In genomic region chr3:158700559-158700958, GRCh38 we compare ENCODE assay signal across 27 cellular contexts. TPM values are rescaled to one million over a fixed set of nuclear protein-coding genes. Genes with fewer than 3 reads are reported as not detected.
A peak's percentile ranks its signal among the peaks of the same experiment; 100 is the strongest.
DNase-seq lines count a peak whose midpoint lies in the region; ATAC-seq, FAIRE-seq and TF ChIP-seq lines count a peak whose summit lies in the region.
"Had no signal": no experiment of that assay in that cellular context is flagged by ENCODE, and none has a peak within 500 bp of the region (broad histone marks: within the 10 kb centered on the region; RNA-seq: fewer than 3 reads in every experiment).

No MANE protein-coding gene starts in this region.

- H3K9me3 ChIP-seq in IMR-90 (ENCODE audit: control insufficient read depth, insufficient read depth, low read length) (no peaks in the 10 kb centered on the region), K562 (replicated peaks; ENCODE audit: control insufficient read depth, insufficient read depth, low read depth, low read length) (no peaks in the 10 kb centered on the region)
- H3K9me3 ChIP-seq: breast epithelium, HAP-1, heart right ventricle, SJSA1 had no signal

- H4K20me1 ChIP-seq in IMR-90 (ENCODE audit: insufficient read depth, low read length) = no peaks in the 10 kb centered on the region
- no peaks in the 10 kb centered on the region for H4K20me1 ChIP-seq in K562 (replicated peaks; ENCODE audit: control insufficient read depth, insufficient read depth, low read length)

- TF ChIP-seq EP300 in K562 (IDR thresholded peaks at IDR 0.05; ENCODE audit: low read length) = no peak

- H3K4me2 ChIP-seq in IMR-90 (ENCODE audit: low read depth, low read length) (no peak overlapping the region), K562 (ENCODE audit: insufficient read depth, low read length) (no peak overlapping the region; the same call in 1 of the 2 replicates)

- no peak overlapping the region for H3K23ac ChIP-seq in IMR-90 (ENCODE audit: low read depth, low read length)

- H3K9me1 ChIP-seq in IMR-90 (ENCODE audit: insufficient read depth, low read length) = peaks cover 16% of the 10 kb centered on the region
- H3K9me1 ChIP-seq in K562 (ENCODE audit: control insufficient read depth, insufficient read depth, low read length) = no peaks in the 10 kb centered on the region

- 0 out of 2 replicates have a peak overlapping the region, but pooled peaks have one; percentile 11 for H2BK120ac ChIP-seq in IMR-90 (ENCODE audit: low read depth, low read length)

- H3K4me1 ChIP-seq in IMR-90 (ENCODE audit: control insufficient read depth, insufficient read depth, low read length) = peaks cover 15% of the 10 kb centered on the region
- H3K4me1 ChIP-seq in K562 (replicated peaks in 1 of 2; ENCODE audit: control insufficient read depth in 2 of 2, insufficient read depth in 2 of 2, low read length in 2 of 2) = peaks cover 0 to 8% of the 10 kb centered on the region in 2 experiments; a peak in 3 of 5 replicates
- H3K4me1 ChIP-seq: breast epithelium had no signal

- peak overlapping the region; percentile 57; the same call in 1 of the 3 replicates for H2BK15ac ChIP-seq in IMR-90 (ENCODE audit: low read depth, low read length)

- no peaks in the 10 kb centered on the region for H3K9me3 Mint-ChIP-seq in WTC11
- H3K9me3 Mint-ChIP-seq: activated CD4-positive, alpha-beta memory T cell treated with anti-CD3 and anti-CD28 coated beads for 36 hours; CD4-positive, alpha-beta memory T cell had no signal

- peak overlapping the region; percentile 2 for H4K91ac ChIP-seq in IMR-90 (ENCODE audit: insufficient read depth, low read depth, low read length)

- H3K27ac ChIP-seq in IMR-90 (ENCODE audit: insufficient read depth, low read length) (peak overlapping the region; percentile 25; the same call in 1 of the 2 replicates), K562 (ENCODE audit: extremely low read depth, low read depth, low read length) (no peak overlapping the region)
- H3K27ac ChIP-seq: breast epithelium had no signal

- peaks cover 2% of the 10 kb centered on the region; the same call in 1 of the 2 replicates for H3K36me3 Mint-ChIP-seq in WTC11

- no peak overlapping the region for H3K27ac Mint-ChIP-seq in WTC11
- H3K27ac Mint-ChIP-seq: activated CD4-positive, alpha-beta memory T cell treated with anti-CD3 and anti-CD28 coated beads for 36 hours had no signal

- intact Hi-C loops in IMR-90 (cut with micrococcal nuclease) = no loop called here
- intact Hi-C loops in K562 (cut with micrococcal nuclease) = no loop called here

- H3K79me2 ChIP-seq in K562 (ENCODE audit: control insufficient read depth, insufficient read depth, low read length) = peaks cover 8% of the 10 kb centered on the region; the same call in 1 of the 3 replicates

- DNase-seq in IMR-90 = no peak
- peak; percentile 86 for DNase-seq in NCI-H446 treated with DMSO at 0.1 percent for 48 hours (lab: John Stamatoyannopoulos, UW)
- no peak for DNase-seq in K562 (ENCODE audit: extremely low read depth in 1 of 4, low spot score in 3 of 4)
- DNase-seq in lung microvascular endothelial cell (ENCODE audit: low read depth in 2 of 2) = peak; percentile 39 to 79
- no peak for DNase-seq in WTC11 (ENCODE audit: low spot score)
- DNase-seq in AG20443 (ENCODE audit: low spot score) = no peak
- DNase-seq: activated CD4-positive, alpha-beta memory T cell treated with anti-CD3 and anti-CD28 coated beads for 36 hours; activated CD4-positive, CD25-positive, alpha-beta regulatory T cell; activated gamma-delta T cell; CD4-positive, alpha-beta memory T cell; cortex of kidney; DMS153; GDM1; heart right ventricle; NCI-H1048; NCI-H510A; posterior cingulate gyrus had no signal

- H3K36me3 ChIP-seq in IMR-90 (ENCODE audit: control insufficient read depth, insufficient read depth, low read length) (no peaks in the 10 kb centered on the region), K562 (ENCODE audit: control insufficient read depth, insufficient read depth, low read length) (peaks cover 48% of the 10 kb centered on the region)
- H3K36me3 ChIP-seq: breast epithelium, HAP-1 had no signal

- no peak overlapping the region for H2AK9ac ChIP-seq in IMR-90 (replicated peaks; ENCODE audit: low read depth, low read length, poor library complexity)

- ATAC-seq in IMR-90 (ENCODE audit: low read depth) (no peak), K562 (no peak), WTC11 (no peak), HG03565 (IDR thresholded peaks at IDR 0.05; ENCODE audit: unreplicated experiment) (no peak)

- FAIRE-seq in K562 (lab: Jason Lieb, UNC) = peak; percentile 26
- FAIRE-seq: GM18507, RCC 7860, urothelium cell line had no signal

- H2BK20ac ChIP-seq in IMR-90 (ENCODE audit: low read depth, low read length) = no peak overlapping the region

- BruUV-seq in IMR-90 (replicated peaks; lab: Mats Ljungman, UMichigan) (no TSS peak), K562 (replicated peaks; lab: Mats Ljungman, UMichigan) (no TSS peak)

- TF ChIP-seq RAD21 in IMR-90 (IDR thresholded peaks at IDR 0.05; ENCODE audit: low read length) (no peak), K562 (CRISPR knock-in tag; conservative IDR thresholded peaks at IDR 0.05 in 1 of 2, IDR thresholded peaks at IDR 0.05 in 1 of 2) (no peak)

- H3K4me3 ChIP-seq in IMR-90 (ENCODE audit: insufficient read depth, low read depth, low read length) (no peak overlapping the region), K562 (no peak overlapping the region)
- H3K4me3 ChIP-seq: breast epithelium, HAP-1, heart right ventricle, SJSA1 had no signal

- H2BK5ac ChIP-seq in IMR-90 (ENCODE audit: low read depth, low read length, poor library complexity, severe bottlenecking) = peak overlapping the region; percentile 94

- TF ChIP-seq CTCF in IMR-90 (conservative IDR thresholded peaks at IDR 0.05; ENCODE audit: low read depth, low read length) (no peak), K562 (IDR thresholded peaks at IDR 0.05 in 2 of 3, conservative IDR thresholded peaks at IDR 0.05 in 1 of 3; ENCODE audit: insufficient read depth in 2 of 3, low read depth in 1 of 3, low read length in 3 of 3) (no peak), WTC11 (IDR thresholded peaks at IDR 0.05) (no peak)

- H3K56ac ChIP-seq in IMR-90 (ENCODE audit: extremely low read depth, insufficient read depth, low read length) = no peak overlapping the region

- peak overlapping the region; percentile 98 for H3K18ac ChIP-seq in IMR-90 (ENCODE audit: low read depth, low read length)

- no peak overlapping the region for H3K4ac ChIP-seq in IMR-90 (ENCODE audit: low read depth, low read length)

- POLR2A ChIA-PET in IMR-90 (lab: Charles Lee; ENCODE audit: unreplicated experiment) = no interaction called here
- POLR2A ChIA-PET in K562 (lab: Yijun Ruan, JAX) = interaction anchor here (0.9 to 1.0 kb wide), 2 partner anchors 9 to 90 kb away, joined by 3 to 4 read pairs; no protein-coding TSS in a partner anchor
- POLR2A ChIA-PET in WTC11 (lab: Charles Lee) = no interaction called here

- H4K5ac ChIP-seq in IMR-90 (ENCODE audit: low read depth, low read length) = peak overlapping the region; percentile 16; the same call in 1 of the 2 replicates

- 0 out of 2 replicates have a peak, but pooled peaks cover 5% of the 10 kb centered on the region for H3K4me1 Mint-ChIP-seq in WTC11

- peaks cover 24 to 33% of the 10 kb centered on the region in 2 experiments; a peak in 3 of 4 replicates for H3K79me1 ChIP-seq in IMR-90 (ENCODE audit: low read depth in 1 of 2, low read length in 2 of 2)

- no peak overlapping the region for H3K9ac ChIP-seq in IMR-90 (ENCODE audit: low read depth, low read length)
- H3K9ac ChIP-seq in K562 (ENCODE audit: insufficient read depth in 1 of 2, low read depth in 2 of 2, low read length in 2 of 2) = no peak overlapping the region

- 0 out of 2 replicates have a peak overlapping the region, but pooled peaks have one; percentile 7 for H3K14ac ChIP-seq in IMR-90 (replicated peaks; ENCODE audit: low read depth, low read length)

- peak overlapping the region; percentile 31 to 36; a peak in 1 of 4 replicates for H4K8ac ChIP-seq in IMR-90 (ENCODE audit: low read depth in 2 of 2, low read length in 2 of 2)

- H2AFZ ChIP-seq in IMR-90 (replicated peaks; ENCODE audit: low read length, poor library complexity) = no peak overlapping the region
- no peak overlapping the region for H2AFZ ChIP-seq in K562 (ENCODE audit: low read depth, low read length)

- CTCF ChIA-PET in IMR-90 (lab: Yijun Ruan, JAX) (no interaction called here), K562 (lab: Yijun Ruan, JAX; ENCODE audit: low intra/inter-chr PET ratio) (no interaction called here), WTC11 (lab: Charles Lee) (interaction anchor here (0.5 to 1.7 kb wide), 3 partner anchors 56 to 93 kb away, joined by 3 to 4 read pairs (median 3); partner anchors contain the start of gene GFM1)

- in situ Hi-C loops in IMR-90 (cut with MboI; ENCODE audit: low sequenced_read_pairs) = loop anchor here (25.0 kb wide), 1 partner anchor 1538 kb away; the partner anchor contains the start of gene CCNL1
- in situ Hi-C loops in K562 (cut with MboI) = no loop called here

- H2AK5ac ChIP-seq in IMR-90 (ENCODE audit: low read depth, low read length) = no peak overlapping the region

- dilution Hi-C loops in IMR-90 (cut with HindIII; ENCODE audit: low sequenced_read_pairs, unreplicated experiment) = no loop called here

- H3K27me3 Mint-ChIP-seq in WTC11 (ENCODE audit: low read depth) = no peaks in the 10 kb centered on the region
- H3K27me3 Mint-ChIP-seq: activated CD4-positive, alpha-beta memory T cell treated with anti-CD3 and anti-CD28 coated beads for 36 hours; CD4-positive, alpha-beta memory T cell had no signal

- H3K27me3 ChIP-seq in IMR-90 (ENCODE audit: control insufficient read depth, insufficient read depth, low read length) (no peaks in the 10 kb centered on the region), K562 (ENCODE audit: control insufficient read depth in 2 of 2, insufficient read depth in 2 of 2, low read length in 2 of 2) (no peaks in the 10 kb centered on the region)
- H3K27me3 ChIP-seq: breast epithelium, heart right ventricle, SJSA1 had no signal

- TF ChIP-seq POLR2A in IMR-90 (IDR thresholded peaks at IDR 0.05; ENCODE audit: low read depth, low read length) (no peak), K562 (conservative IDR thresholded peaks at IDR 0.05) (no peak)

- no peak overlapping the region for H3K4me3 Mint-ChIP-seq in WTC11
- H3K4me3 Mint-ChIP-seq: activated CD4-positive, alpha-beta memory T cell treated with anti-CD3 and anti-CD28 coated beads for 36 hours; CD4-positive, alpha-beta memory T cell had no signal

RNA-seq across cellular contexts. Expression of gene LXN, which starts 28.1 kb away (rescaled TPM):
- 83.0 and 93.6 TPM in 2 replicates for total RNA-seq in IMR-90 (2012; rRNA removed)
- 134 and 155 TPM in 2 replicates for polyA plus RNA-seq in IMR-90 (2012; rRNA removed)
- polyA plus RNA-seq in IMR-90 (2012; cell fraction: cytosol; rRNA removed) = 39.5 and 71.9 TPM in 2 replicates
- 16.2 and 67.7 TPM in 2 replicates for polyA plus RNA-seq in IMR-90 (2012; cell fraction: nucleus; rRNA removed; ENCODE audit: low replicate concordance)
- total RNA-seq in K562 (2011; cell fraction: chromatin; rRNA removed; ENCODE audit: low replicate concordance) = not detected in 2 replicates
- total RNA-seq in K562 (2011; cell fraction: nucleolus; rRNA removed) = not detected in 2 replicates
- not detected in 2 replicates for total RNA-seq in K562 (2011; cell fraction: nucleoplasm; rRNA removed)
- not detected in 2 replicates for total RNA-seq in K562 (2014; rRNA removed)
- not detected in 2 replicates for total RNA-seq in K562 (2014; rRNA removed; fragmentation: Illumina TruSeq; extraction: Trizol)
- total RNA-seq in K562 (2015; rRNA removed; fragmentation: Illumina TruSeq; extraction: Trizol) = not detected in 2 replicates
- 0.13 and 0.34 TPM in 2 replicates for total RNA-seq in K562 (2021)
- polyA plus RNA-seq in K562 (2011; rRNA removed) = not detected in 2 replicates
- not detected in 2 replicates for polyA plus RNA-seq in K562 (2011; cell fraction: cytosol; rRNA removed)
- not detected in 2 replicates for polyA plus RNA-seq in K562 (2011; cell fraction: nucleus; rRNA removed)
- not detected in 2 replicates for polyA plus RNA-seq in K562 (2012)
- not detected in 2 replicates for polyA plus RNA-seq in K562 (2014; fragmentation: Illumina TruSeq; extraction: Trizol)
- under 1 TPM in 1 of 2 experiments, not detected in 1; 0.08 TPM for polyA plus RNA-seq in K562 (2014; fragmentation: Nextera tagmentation; extraction: Ambion mirVana)
- not detected in 2 replicates for polyA plus RNA-seq in K562 (2014; rRNA removed)
- polyA minus RNA-seq in K562 (2011; rRNA and poly(A)+ RNA removed) = not detected in 2 replicates
- polyA minus RNA-seq in K562 (2011; cell fraction: cytosol; rRNA and poly(A)+ RNA removed) = not detected in 2 replicates
- polyA minus RNA-seq in K562 (2011; cell fraction: nucleus; rRNA and poly(A)+ RNA removed) = not detected in 2 replicates
- total RNA-seq in lung microvascular endothelial cell = 36.7 and 46.4 TPM in 2 replicates
- 3.8 to 4.6 TPM (median 4.4 TPM) in 3 replicates for total RNA-seq in WTC11 (2021)
- total RNA-seq: HT1080, SJSA1 had no signal

RNA-seq across cellular contexts. Expression of gene RARRES1, which starts 31.7 kb away (rescaled TPM):
- total RNA-seq in IMR-90 (2012; rRNA removed) = 0.90 and 1.9 TPM in 2 replicates
- 2.6 and 3.0 TPM in 2 replicates for polyA plus RNA-seq in IMR-90 (2012; rRNA removed)
- 1.9 and 11.6 TPM in 2 replicates for polyA plus RNA-seq in IMR-90 (2012; cell fraction: cytosol; rRNA removed)
- polyA plus RNA-seq in IMR-90 (2012; cell fraction: nucleus; rRNA removed; ENCODE audit: low replicate concordance) = 3.8 and 4.0 TPM in 2 replicates
- not detected in 2 replicates for total RNA-seq in K562 (2011; cell fraction: chromatin; rRNA removed; ENCODE audit: low replicate concordance)
- not detected in 2 replicates for total RNA-seq in K562 (2011; cell fraction: nucleolus; rRNA removed)
- total RNA-seq in K562 (2011; cell fraction: nucleoplasm; rRNA removed) = not detected in 2 replicates
- not detected in 2 replicates for total RNA-seq in K562 (2014; rRNA removed)
- total RNA-seq in K562 (2014; rRNA removed; fragmentation: Illumina TruSeq; extraction: Trizol) = not detected in 2 replicates
- not detected in 2 replicates for total RNA-seq in K562 (2015; rRNA removed; fragmentation: Illumina TruSeq; extraction: Trizol)
- not detected in 2 replicates for total RNA-seq in K562 (2021)
- polyA plus RNA-seq in K562 (2011; rRNA removed) = not detected in 2 replicates
- not detected in 2 replicates for polyA plus RNA-seq in K562 (2011; cell fraction: cytosol; rRNA removed)
- not detected in 2 replicates for polyA plus RNA-seq in K562 (2011; cell fraction: nucleus; rRNA removed)
- not detected in 2 replicates for polyA plus RNA-seq in K562 (2012)
- not detected in 2 replicates for polyA plus RNA-seq in K562 (2014; fragmentation: Illumina TruSeq; extraction: Trizol)
- polyA plus RNA-seq in K562 (2014; fragmentation: Nextera tagmentation; extraction: Ambion mirVana) = not detected
- not detected in 2 replicates for polyA plus RNA-seq in K562 (2014; rRNA removed)
- polyA minus RNA-seq in K562 (2011; rRNA and poly(A)+ RNA removed) = not detected in 2 replicates
- not detected in 2 replicates for polyA minus RNA-seq in K562 (2011; cell fraction: cytosol; rRNA and poly(A)+ RNA removed)
- polyA minus RNA-seq in K562 (2011; cell fraction: nucleus; rRNA and poly(A)+ RNA removed) = not detected in 2 replicates
- 1.8 and 2.4 TPM in 2 replicates for total RNA-seq in lung microvascular endothelial cell
- 0.16 to 1.4 TPM (median 0.35 TPM) in 3 replicates for total RNA-seq in WTC11 (2021)
- total RNA-seq: activated CD4-positive, alpha-beta memory T cell treated with anti-CD3 and anti-CD28 coated beads for 36 hours; CD4-positive, alpha-beta memory T cell; HT1080; T-helper 2 cell treated with Interferon-gamma antibody and Interleukin-4, amounts not matched to agents 100 ng/mL and 5 ng/mL, for 36 hours had no signal
- polyA plus RNA-seq: CD4-positive, alpha-beta memory T cell; neural cell had no signal

RNA-seq across cellular contexts. Expression of gene GFM1, which starts 56.2 kb away (rescaled TPM):
- 36.0 and 55.0 TPM in 2 replicates for total RNA-seq in IMR-90 (2012; rRNA removed)
- polyA plus RNA-seq in IMR-90 (2012; rRNA removed) = 9.9 and 12.4 TPM in 2 replicates
- polyA plus RNA-seq in IMR-90 (2012; cell fraction: cytosol; rRNA removed) = 2.3 and 2.5 TPM in 2 replicates
- polyA plus RNA-seq in IMR-90 (2012; cell fraction: nucleus; rRNA removed; ENCODE audit: low replicate concordance) = 1.6 and 9.6 TPM in 2 replicates
- 45.4 and 126 TPM in 2 replicates for total RNA-seq in K562 (2011; cell fraction: chromatin; rRNA removed; ENCODE audit: low replicate concordance)
- total RNA-seq in K562 (2011; cell fraction: nucleolus; rRNA removed) = 31.7 and 37.6 TPM in 2 replicates
- 67.2 and 108 TPM in 2 replicates for total RNA-seq in K562 (2011; cell fraction: nucleoplasm; rRNA removed)
- total RNA-seq in K562 (2014; rRNA removed) = 70.0 and 81.6 TPM in 2 replicates
- 85.2 and 92.0 TPM in 2 replicates for total RNA-seq in K562 (2014; rRNA removed; fragmentation: Illumina TruSeq; extraction: Trizol)
- 75.1 and 78.3 TPM in 2 replicates for total RNA-seq in K562 (2015; rRNA removed; fragmentation: Illumina TruSeq; extraction: Trizol)
- total RNA-seq in K562 (2021) = 79.0 and 86.7 TPM in 2 replicates
- 33.1 and 54.9 TPM in 2 replicates for polyA plus RNA-seq in K562 (2011; rRNA removed)
- polyA plus RNA-seq in K562 (2011; cell fraction: cytosol; rRNA removed) = 13.9 and 15.4 TPM in 2 replicates
- 39.9 and 48.2 TPM in 2 replicates for polyA plus RNA-seq in K562 (2011; cell fraction: nucleus; rRNA removed)
- polyA plus RNA-seq in K562 (2012) = 24.3 and 41.2 TPM in 2 replicates
- polyA plus RNA-seq in K562 (2014; fragmentation: Illumina TruSeq; extraction: Trizol) = 64.8 and 68.5 TPM in 2 replicates
- polyA plus RNA-seq in K562 (2014; fragmentation: Nextera tagmentation; extraction: Ambion mirVana) = 10 to 100 TPM; 38.9 to 49.9 TPM
- polyA plus RNA-seq in K562 (2014; rRNA removed) = 52.8 and 68.7 TPM in 2 replicates
- polyA minus RNA-seq in K562 (2011; rRNA and poly(A)+ RNA removed) = 118 and 146 TPM in 2 replicates
- polyA minus RNA-seq in K562 (2011; cell fraction: cytosol; rRNA and poly(A)+ RNA removed) = 23.9 and 41.8 TPM in 2 replicates
- polyA minus RNA-seq in K562 (2011; cell fraction: nucleus; rRNA and poly(A)+ RNA removed) = 52.4 and 86.2 TPM in 2 replicates
- 81.1 and 103 TPM in 2 replicates for total RNA-seq in lung microvascular endothelial cell
- 38.9 to 44.5 TPM (median 43.2 TPM) in 3 replicates for total RNA-seq in WTC11 (2021)

Comparison
In these comparisons a context has a peak if more than half of its experiments do, and no peak if none do; other contexts are left out.
1. DNase-seq: peak in NCI-H446 treated with DMSO at 0.1 percent for 48 hours (single experiment) and lung microvascular endothelial cell (2 of 2); none in IMR-90 (single experiment), K562 (0 of 4), WTC11 (single experiment) and AG20443 (single experiment).